Comparison of ENCODE assay signal across 15 cellular contexts in the genomic region with DNA sequence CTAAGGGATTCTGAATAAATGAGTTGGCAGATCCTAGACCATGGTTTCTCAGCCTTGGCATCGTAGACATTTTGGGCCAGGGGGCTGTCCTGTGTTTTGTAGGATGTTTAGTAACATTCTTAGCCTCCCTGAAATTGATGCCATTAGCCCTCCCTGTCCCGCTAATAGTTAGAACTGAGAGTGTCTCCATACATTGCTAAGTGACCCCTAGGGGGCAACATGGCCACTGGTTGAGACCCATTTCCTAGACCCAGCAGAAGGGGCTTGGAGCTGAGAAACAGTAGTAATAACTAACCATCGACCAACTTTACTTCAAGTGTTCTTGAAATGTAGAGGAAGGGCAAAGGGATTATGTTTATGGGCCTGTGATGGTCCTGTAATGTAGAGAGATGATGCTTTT. TPM values are rescaled to one million over a fixed set of nuclear protein-coding genes. Genes with fewer than 3 reads are reported as not detected.
DNase-seq lines count a peak whose midpoint lies in the region; ATAC-seq and TF ChIP-seq lines count a peak whose summit lies in the region.
"Had no signal": no experiment of that assay in that cellular context is flagged by ENCODE, and none has a peak within 500 bp of the region (broad histone marks: within the 10 kb centered on the region; RNA-seq: fewer than 3 reads in every experiment).

No MANE protein-coding gene starts in this region.

- no peak for ATAC-seq in activated naive CD8-positive, alpha-beta T cell treated with anti-CD3 and anti-CD28 coated beads, Interleukin-2, amount 50 U/mL, for 24 hours
- ATAC-seq in naive thymus-derived CD8-positive, alpha-beta T cell = no peak

- intact Hi-C loops in activated CD4-positive, alpha-beta T cell treated with anti-CD3 and anti-CD28 coated beads, Interleukin-2, amount 10 ng/mL, durations not matched to agents 24 days and 14 days (cut with micrococcal nuclease) = loop anchor here (1.0 kb wide), 1 partner anchor 12 kb away; no protein-coding TSS in a partner anchor

- peaks cover 34% of the 10 kb centered on the region for H3K36me3 Mint-ChIP-seq in activated CD4-positive, alpha-beta T cell treated with anti-CD3 and anti-CD28 coated beads, Interleukin-2, amount 10 ng/mL, durations not matched to agents 24 days and 14 days (ENCODE audit: low read depth)
- H3K36me3 Mint-ChIP-seq in activated naive CD8-positive, alpha-beta T cell treated with anti-CD3 and anti-CD28 coated beads, Interleukin-2, amount 50 U/mL, for 24 hours (ENCODE audit: low read depth) = peaks cover 35% of the 10 kb centered on the region
- peaks cover 5 to 25% (median 10%) of the 10 kb centered on the region in 3 donors for H3K36me3 Mint-ChIP-seq in naive thymus-derived CD8-positive, alpha-beta T cell

- H3K4me3 Mint-ChIP-seq in activated CD4-positive, alpha-beta T cell treated with anti-CD3 and anti-CD28 coated beads, Interleukin-2, amount 10 ng/mL, durations not matched to agents 24 days and 14 days = peak overlapping the region; percentile 21
- H3K4me3 Mint-ChIP-seq in activated naive CD8-positive, alpha-beta T cell treated with anti-CD3 and anti-CD28 coated beads, Interleukin-2, amount 50 U/mL, for 24 hours = no peak overlapping the region
- peak overlapping the region in 2 of 10 donors; percentile 10 to 22 for H3K4me3 Mint-ChIP-seq in naive thymus-derived CD8-positive, alpha-beta T cell

- peaks cover 11% of the 10 kb centered on the region for H3K9me3 Mint-ChIP-seq in activated CD4-positive, alpha-beta T cell treated with anti-CD3 and anti-CD28 coated beads, Interleukin-2, amount 10 ng/mL, durations not matched to agents 24 days and 14 days
- peaks cover 10% of the 10 kb centered on the region for H3K9me3 Mint-ChIP-seq in activated naive CD8-positive, alpha-beta T cell treated with anti-CD3 and anti-CD28 coated beads, Interleukin-2, amount 50 U/mL, for 24 hours
- H3K9me3 Mint-ChIP-seq in naive thymus-derived CD8-positive, alpha-beta T cell = peaks cover 0 to 11% (median 0%) of the 10 kb centered on the region in 9 donors

- H3K4me1 Mint-ChIP-seq in activated CD4-positive, alpha-beta T cell treated with anti-CD3 and anti-CD28 coated beads, Interleukin-2, amount 10 ng/mL, durations not matched to agents 24 days and 14 days = peaks cover 67% of the 10 kb centered on the region
- H3K4me1 Mint-ChIP-seq in activated naive CD8-positive, alpha-beta T cell treated with anti-CD3 and anti-CD28 coated beads, Interleukin-2, amount 50 U/mL, for 24 hours = peaks cover 88% of the 10 kb centered on the region
- H3K4me1 Mint-ChIP-seq in naive thymus-derived CD8-positive, alpha-beta T cell = peaks cover 40 to 90% (median 79%) of the 10 kb centered on the region in 4 donors

- H3K27ac Mint-ChIP-seq in activated CD4-positive, alpha-beta T cell treated with anti-CD3 and anti-CD28 coated beads, Interleukin-2, amount 10 ng/mL, durations not matched to agents 24 days and 14 days = peak overlapping the region; percentile 72
- H3K27ac Mint-ChIP-seq in activated naive CD8-positive, alpha-beta T cell treated with anti-CD3 and anti-CD28 coated beads, Interleukin-2, amount 50 U/mL, for 24 hours = peak overlapping the region; percentile 85
- H3K27ac Mint-ChIP-seq in naive thymus-derived CD8-positive, alpha-beta T cell = peak overlapping the region in 9 of 10 donors; percentile 8 to 84 (median 58)

- H3K27me3 Mint-ChIP-seq in activated CD4-positive, alpha-beta T cell treated with anti-CD3 and anti-CD28 coated beads, Interleukin-2, amount 10 ng/mL, durations not matched to agents 24 days and 14 days = no peaks in the 10 kb centered on the region
- no peaks in the 10 kb centered on the region for H3K27me3 Mint-ChIP-seq in activated naive CD8-positive, alpha-beta T cell treated with anti-CD3 and anti-CD28 coated beads, Interleukin-2, amount 50 U/mL, for 24 hours
- no peaks in the 10 kb centered on the region for H3K27me3 Mint-ChIP-seq in naive thymus-derived CD8-positive, alpha-beta T cell

- no peak overlapping the region for H3K4me3 ChIP-seq in HFF-Myc (replicated peaks; ENCODE audit: low read depth, low read length)
- H3K4me3 ChIP-seq: lung, upper lobe of left lung had no signal

- peak; percentile 34 for TF ChIP-seq CTCF in HFF-Myc (IDR thresholded peaks at IDR 0.05; ENCODE audit: low read depth, low read length, missing control alignments)

- DNase-seq in activated CD4-positive, alpha-beta T cell treated with anti-CD3 and anti-CD28 coated beads, Interleukin-2, amount 10 ng/mL, durations not matched to agents 24 days and 14 days = no peak
- no peak for DNase-seq in activated CD4-positive, alpha-beta T cell treated with anti-CD3 and anti-CD28 coated beads for 1 hour
- DNase-seq in HFF-Myc (ENCODE audit: extremely low read depth, low read depth) (no peak), SK-N-DZ (ENCODE audit: low spot score) (no peak), GM19238 (ENCODE audit: insufficient read length, low spot score) (no peak), NCI-H1436 treated with DMSO at 0.1 percent for 48 hours (lab: John Stamatoyannopoulos, UW) (no peak)
- no peak for DNase-seq in activated naive CD8-positive, alpha-beta T cell treated with anti-CD3 and anti-CD28 coated beads, Interleukin-2, amount 50 U/mL, for 24 hours
- DNase-seq in naive thymus-derived CD8-positive, alpha-beta T cell = no peak
- DNase-seq: ACHN, activated T-cell treated with anti-CD3 and anti-CD28 coated beads for 4 hours, foreskin keratinocyte, NCI-H1048, NCI-H748 treated with DMSO at 0.1 percent for 48 hours, upper lobe of left lung had no signal

- POLR2A ChIA-PET in naive thymus-derived CD8-positive, alpha-beta T cell (lab: Charles Lee) = interaction anchor here (1.0 kb wide), 1 partner anchor 36 kb away, joined by 3 read pairs; no protein-coding TSS in a partner anchor

RNA-seq across cellular contexts. Expression of gene KCMF1, which starts 40.8 kb away (rescaled TPM):
- 98.1 and 101 TPM in 2 replicates for total RNA-seq in activated CD4-positive, alpha-beta T cell treated with anti-CD3 and anti-CD28 coated beads, Interleukin-2, amount 10 ng/mL, durations not matched to agents 24 days and 14 days
- 10 to 100 TPM; 69.0 to 74.8 TPM for total RNA-seq in naive thymus-derived CD8-positive, alpha-beta T cell
- polyA plus RNA-seq in naive thymus-derived CD8-positive, alpha-beta T cell = 10 to 100 TPM; 13.3 to 30.2 (median 28.1) TPM
- polyA plus RNA-seq in SK-N-DZ (2014; cell fraction: cytosol; rRNA removed) = 17.1 and 32.1 TPM in 2 replicates
- polyA plus RNA-seq in SK-N-DZ (2014; cell fraction: nucleus; rRNA removed) = 26.3 and 28.1 TPM in 2 replicates
